ENCODE assay signal across 20 cellular contexts in the genomic region with DNA sequence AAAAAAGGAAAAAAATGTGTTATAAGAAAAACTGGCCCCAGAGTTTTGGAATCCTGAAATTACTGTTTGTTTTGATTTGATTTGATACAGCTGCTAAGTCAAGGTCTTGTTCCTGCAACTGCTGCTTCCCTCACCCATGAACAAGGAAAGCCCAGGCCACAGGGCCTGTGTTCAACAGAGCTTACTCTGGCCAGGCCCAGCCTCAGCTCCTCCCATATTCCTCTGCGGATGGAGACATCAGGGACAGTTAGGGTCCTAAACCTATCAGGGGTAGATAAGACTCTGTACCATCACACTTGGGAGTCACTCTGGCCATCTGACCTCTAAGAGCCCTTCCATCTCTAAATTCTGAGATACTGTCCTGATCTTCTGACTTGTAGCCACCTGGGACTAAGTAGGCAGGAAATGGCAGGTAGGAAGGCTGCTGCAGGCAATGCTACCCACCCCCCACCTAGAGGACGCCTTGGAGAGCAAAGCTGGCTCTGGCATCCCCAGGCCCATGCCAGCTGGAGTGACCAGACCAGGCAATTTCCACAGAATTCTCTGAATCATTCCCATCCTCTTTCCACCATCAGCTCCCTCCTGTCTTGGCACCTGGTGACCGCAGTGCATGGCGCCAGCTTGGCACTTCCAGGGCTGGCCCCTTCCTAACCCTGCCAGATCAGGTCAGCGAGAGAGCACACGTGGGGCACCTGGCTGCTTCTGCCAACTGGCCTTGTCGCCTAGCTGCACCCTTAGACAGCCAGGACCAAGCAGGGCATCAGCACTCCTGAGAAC.
"Had no signal": no experiment of that assay in that cellular context is flagged by ENCODE, and none has a peak within 500 bp of the region (broad histone marks: within the 10 kb centered on the region; RNA-seq: fewer than 3 reads in every experiment).

No MANE protein-coding gene starts in this region.

- H3K36me3 ChIP-seq: heart right ventricle, sigmoid colon, stomach, thoracic aorta, transverse colon had no signal

- H3K4me3 ChIP-seq: coronary artery, heart right ventricle, lung, psoas muscle, sigmoid colon, skin epidermis, stomach, thoracic aorta, transverse colon had no signal

- H3K27ac ChIP-seq: coronary artery, heart right ventricle, parathyroid adenoma, psoas muscle, sigmoid colon, skin epidermis, stomach, thoracic aorta, transverse colon had no signal

- DNase-seq: effector CD4-positive, alpha-beta T cell; heart right ventricle; hypothalamus; immature natural killer cell; left ventricle myocardium superior; mesenchymal stem cell; midbrain; psoas muscle; sigmoid colon; stimulated activated CD4-positive, alpha-beta T cell treated with anti-CD3 and anti-CD28 coated beads, Interleukin-12 subunit alpha, Interleukin-12 subunit beta, amount 100 ng/mL, for 4 hours; stimulated activated naive CD4-positive, alpha-beta T cell; stomach; substantia nigra; transverse colon had no signal

- H3K4me1 ChIP-seq: parathyroid adenoma had no signal

- ATAC-seq: left ventricle myocardium superior; natural killer cell treated with Interleukin-12 subunit alpha and Interleukin-12 subunit beta and Interleukin-15 and Interleukin-18, amount 100 ng/mL, for 72 hours; psoas muscle had no signal

- H3K9me3 ChIP-seq: heart right ventricle, psoas muscle, sigmoid colon, stomach, thoracic aorta, transverse colon had no signal

- H3K9me3 Mint-ChIP-seq: natural killer cell treated with Interleukin-12 subunit alpha and Interleukin-12 subunit beta and Interleukin-15 and Interleukin-18, amount 100 ng/mL, for 72 hours had no signal

- H3K36me3 Mint-ChIP-seq: immature natural killer cell; natural killer cell treated with Interleukin-12 subunit alpha and Interleukin-12 subunit beta and Interleukin-15 and Interleukin-18, amount 100 ng/mL, for 72 hours had no signal

- H3K9ac ChIP-seq: parathyroid adenoma had no signal

- H3K79me2 ChIP-seq: parathyroid adenoma had no signal

- H3K4me3 Mint-ChIP-seq: immature natural killer cell; natural killer cell treated with Interleukin-12 subunit alpha and Interleukin-12 subunit beta and Interleukin-15 and Interleukin-18, amount 100 ng/mL, for 72 hours had no signal

- H2AFZ ChIP-seq: parathyroid adenoma had no signal

- H3K27ac Mint-ChIP-seq: immature natural killer cell; natural killer cell treated with Interleukin-12 subunit alpha and Interleukin-12 subunit beta and Interleukin-15 and Interleukin-18, amount 100 ng/mL, for 72 hours had no signal
